ENCODE assay signal across 7 cellular contexts in genomic region chr3:30631237-30631961, GRCh38. TPM values are rescaled to one million over a fixed set of nuclear protein-coding genes. Genes with fewer than 3 reads are reported as not detected.
DNase-seq lines count a peak whose midpoint lies in the region; ATAC-seq, FAIRE-seq and TF ChIP-seq lines count a peak whose summit lies in the region.

No MANE protein-coding gene starts in this region.

- H4K20me1 ChIP-seq in endothelial cell of umbilical vein (replicated peaks; ENCODE audit: control insufficient read depth, extremely low read depth, insufficient read depth, low read length) (peaks cover 15% of the 10 kb centered on the region), SK-N-SH (ENCODE audit: insufficient read depth) (no peaks in the 10 kb centered on the region; the same call in 1 of the 2 replicates)

- no TSS peak for BruUV-seq in endothelial cell of umbilical vein (replicated peaks; lab: Mats Ljungman, UMichigan)

- H3K27ac Mint-ChIP-seq in WTC11, result no peak overlapping the region
- peak overlapping the region; percentile 97 for H3K27ac Mint-ChIP-seq in stimulated activated naive B cell treated with anti-CD40 and anti-IgM and Interleukin-4, amounts not matched to agents 10 μg/mL and 1 μg/mL and 100 μg/mL, for 72 hours

- peak overlapping the region; percentile 40 for H3K27ac ChIP-seq in endothelial cell of umbilical vein (ENCODE audit: insufficient read depth, low read depth, low read length)
- no peak overlapping the region for H3K27ac ChIP-seq in SK-N-SH (ENCODE audit: low read depth in 2 of 2, low read length in 1 of 2)

- TF ChIP-seq RAD21 in SK-N-SH (IDR thresholded peaks at IDR 0.05; ENCODE audit: low read length), result no peak

- DNase-seq in WTC11 (ENCODE audit: low spot score), result no peak
- DNase-seq in endothelial cell of umbilical vein (ENCODE audit: low read depth, low spot score), result peak; percentile 86
- no peak for DNase-seq in stimulated activated naive B cell treated with anti-CD40 and anti-IgM and Interleukin-4, amounts not matched to agents 10 μg/mL and 1 μg/mL and 100 μg/mL, for 72 hours
- DNase-seq in NCI-H526 treated with DMSO at 0.1 percent for 48 hours (lab: John Stamatoyannopoulos, UW), result no peak
- DNase-seq in HAP-1 (ENCODE audit: low spot score in 2 of 2), result no peak
- DNase-seq in SK-N-SH, result no peak

- no peaks in the 10 kb centered on the region for H3K9me2 ChIP-seq in SK-N-SH

- H3K9me3 Mint-ChIP-seq in WTC11, result peaks cover 3% of the 10 kb centered on the region; the same call in 1 of the 2 replicates
- H3K9me3 Mint-ChIP-seq in stimulated activated naive B cell treated with anti-CD40 and anti-IgM and Interleukin-4, amounts not matched to agents 10 μg/mL and 1 μg/mL and 100 μg/mL, for 72 hours, result no peaks in the 10 kb centered on the region

- dilution Hi-C loops in endothelial cell of umbilical vein (cut with MboI; ENCODE audit: extremely low pct_ligation_motif_present, low sequenced_read_pairs), result no loop called here

- H3K9me1 ChIP-seq in endothelial cell of umbilical vein (replicated peaks; ENCODE audit: control insufficient read depth, extremely low read depth, insufficient read depth, low read length), result no peaks in the 10 kb centered on the region

- intact Hi-C loops in endothelial cell of umbilical vein (cut with micrococcal nuclease), result no loop called here

- 76% methylated on average over 8 of the region's 8 CpGs for WGBS in SK-N-SH (ENCODE audit: low lambda C conversion rate)

- H3K36me3 ChIP-seq in endothelial cell of umbilical vein (ENCODE audit: control insufficient read depth in 2 of 2, extremely low read depth in 1 of 2, insufficient read depth in 2 of 2, low read length in 2 of 2) (peaks cover 8 to 38% of the 10 kb centered on the region in 2 experiments), HAP-1 (replicated peaks) (no peaks in the 10 kb centered on the region), SK-N-SH (replicated peaks in 1 of 2; ENCODE audit: control insufficient read depth in 1 of 2, insufficient read depth in 2 of 2, low read length in 1 of 2) (peaks cover 3 to 48% of the 10 kb centered on the region in 2 experiments)

- H3K4me1 ChIP-seq in endothelial cell of umbilical vein (ENCODE audit: control insufficient read depth, extremely low read depth, insufficient read depth, low read length) (peaks cover 76% of the 10 kb centered on the region), HAP-1 (peaks cover 23% of the 10 kb centered on the region), SK-N-SH (ENCODE audit: control insufficient read depth in 1 of 2, insufficient read depth in 2 of 2, low read depth in 1 of 2, low read length in 1 of 2) (peaks cover 2 to 44% of the 10 kb centered on the region in 2 experiments; a peak in 3 of 4 replicates)

- peaks cover 100% of the 10 kb centered on the region for H3K79me2 ChIP-seq in endothelial cell of umbilical vein (ENCODE audit: control insufficient read depth, insufficient read depth, low read length)
- peaks cover 100% of the 10 kb centered on the region for H3K79me2 ChIP-seq in SK-N-SH (ENCODE audit: insufficient read depth)

- H2AFZ ChIP-seq in endothelial cell of umbilical vein (ENCODE audit: low read depth, low read length) (no peak overlapping the region), SK-N-SH (ENCODE audit: low read depth) (no peak overlapping the region)

- no peaks in the 10 kb centered on the region for H3K9me3 ChIP-seq in endothelial cell of umbilical vein (replicated peaks; ENCODE audit: control insufficient read depth, insufficient read depth, low read length)
- no peaks in the 10 kb centered on the region for H3K9me3 ChIP-seq in HAP-1
- H3K9me3 ChIP-seq in SK-N-SH, result no peaks in the 10 kb centered on the region

- CTCF ChIA-PET in WTC11 (lab: Charles Lee) (no interaction called here), endothelial cell of umbilical vein (lab: Charles Lee) (interaction anchor here (0.7 to 1.8 kb wide), 4 partner anchors 11 to 117 kb away, joined by 3 to 5 read pairs (median 3); no protein-coding TSS in a partner anchor), SK-N-SH (lab: Yijun Ruan, JAX) (no interaction called here)

- POLR2A ChIA-PET in WTC11 (lab: Charles Lee), result no interaction called here
- POLR2A ChIA-PET in endothelial cell of umbilical vein (lab: Charles Lee), result no interaction called here
- POLR2A ChIA-PET in SK-N-SH (lab: Yijun Ruan, JAX), result no interaction called here

- no peak overlapping the region for H3K4me3 Mint-ChIP-seq in WTC11
- peak overlapping the region; percentile 62 to 69 for H3K4me3 Mint-ChIP-seq in stimulated activated naive B cell treated with anti-CD40 and anti-IgM and Interleukin-4, amounts not matched to agents 10 μg/mL and 1 μg/mL and 100 μg/mL, for 72 hours

- no peak overlapping the region for H3K4me3 ChIP-seq in endothelial cell of umbilical vein (replicated peaks in 1 of 3; ENCODE audit: insufficient read depth in 1 of 3, low read depth in 1 of 3, low read length in 3 of 3)
- H3K4me3 ChIP-seq in HAP-1, result no peak overlapping the region
- no peak overlapping the region for H3K4me3 ChIP-seq in SK-N-SH (ENCODE audit: low read depth in 2 of 2, low read length in 1 of 2)

- in situ Hi-C loops in HAP-1 (cut with MboI; ENCODE audit: low sequenced_read_pairs), result no loop called here

- no peak for FAIRE-seq in endothelial cell of umbilical vein (lab: Jason Lieb, UNC)

- H3K4me2 ChIP-seq in endothelial cell of umbilical vein (ENCODE audit: insufficient read depth, low read length), result peak overlapping the region; percentile 1
- H3K4me2 ChIP-seq in SK-N-SH, result no peak overlapping the region

- H3K27me3 Mint-ChIP-seq in WTC11 (ENCODE audit: low read depth), result no peaks in the 10 kb centered on the region
- no peaks in the 10 kb centered on the region for H3K27me3 Mint-ChIP-seq in stimulated activated naive B cell treated with anti-CD40 and anti-IgM and Interleukin-4, amounts not matched to agents 10 μg/mL and 1 μg/mL and 100 μg/mL, for 72 hours

- TF ChIP-seq EP300 in SK-N-SH (IDR thresholded peaks at IDR 0.05; ENCODE audit: borderline replicate concordance in 1 of 2, low read depth in 1 of 2, low read length in 1 of 2), result no peak

- H3K27me3 ChIP-seq in endothelial cell of umbilical vein (ENCODE audit: control insufficient read depth in 2 of 2, insufficient read depth in 2 of 2, low read length in 2 of 2), result no peaks in the 10 kb centered on the region
- H3K27me3 ChIP-seq in HAP-1 (ENCODE audit: low read depth), result no peaks in the 10 kb centered on the region
- no peaks in the 10 kb centered on the region for H3K27me3 ChIP-seq in SK-N-SH (ENCODE audit: insufficient read depth)

- peaks cover 18% of the 10 kb centered on the region for H3K36me3 Mint-ChIP-seq in WTC11
- peaks cover 21 to 44% of the 10 kb centered on the region in 2 donors for H3K36me3 Mint-ChIP-seq in stimulated activated naive B cell treated with anti-CD40 and anti-IgM and Interleukin-4, amounts not matched to agents 10 μg/mL and 1 μg/mL and 100 μg/mL, for 72 hours

- TF ChIP-seq POLR2A in endothelial cell of umbilical vein (IDR thresholded peaks at IDR 0.05; ENCODE audit: low read depth, low read length), result no peak

- H3F3A ChIP-seq in SK-N-SH (replicated peaks; ENCODE audit: insufficient read depth), result peaks cover 6% of the 10 kb centered on the region

- peaks cover 65% of the 10 kb centered on the region for H3K4me1 Mint-ChIP-seq in WTC11
- peaks cover 49 to 84% of the 10 kb centered on the region in 2 donors for H3K4me1 Mint-ChIP-seq in stimulated activated naive B cell treated with anti-CD40 and anti-IgM and Interleukin-4, amounts not matched to agents 10 μg/mL and 1 μg/mL and 100 μg/mL, for 72 hours

- TF ChIP-seq CTCF in WTC11 (IDR thresholded peaks at IDR 0.05) (no peak), endothelial cell of umbilical vein (IDR thresholded peaks at IDR 0.05; ENCODE audit: extremely low read depth in 1 of 2, insufficient read depth in 1 of 2, low read depth in 1 of 2, low read length in 2 of 2) (no peak), SK-N-SH (IDR thresholded peaks at IDR 0.05) (no peak)

- no peak overlapping the region for H3K9ac ChIP-seq in endothelial cell of umbilical vein (replicated peaks; ENCODE audit: extremely low read depth, insufficient read depth, low read length)
- no peak overlapping the region for H3K9ac ChIP-seq in SK-N-SH

- ATAC-seq in HG03469 (IDR thresholded peaks at IDR 0.05; ENCODE audit: unreplicated experiment), result peak; percentile 47
- ATAC-seq in WTC11, result no peak
- ATAC-seq in stimulated activated naive B cell treated with anti-CD40 and anti-IgM and Interleukin-4, amounts not matched to agents 10 μg/mL and 1 μg/mL and 100 μg/mL, for 72 hours (replicated peaks), result peak; percentile 70 to 73

TF ChIP-seq in WTC11, 78 proteins besides CTCF, POLR2A, EP300 and RAD21:
- TF ChIP-seq CBFB (CRISPR knock-in tag; IDR thresholded peaks at IDR 0.05; ENCODE audit: low read depth) (no peak), GABPB1 (CRISPR knock-in tag; IDR thresholded peaks at IDR 0.05) (peak; percentile 41)
TF ChIP-seq in WTC11: peak in this region for 1.

TF ChIP-seq in endothelial cell of umbilical vein, 7 proteins besides CTCF, POLR2A, EP300 and RAD21:
- no peak for TF ChIP-seq GATA2 (IDR thresholded peaks at IDR 0.05; ENCODE audit: insufficient read depth, insufficient read length, low read depth, low read length)
- TF ChIP-seq JUN (IDR thresholded peaks at IDR 0.05; ENCODE audit: borderline replicate concordance, insufficient read depth, insufficient read length, low read depth), result peak; percentile 15

TF ChIP-seq in SK-N-SH, 30 proteins besides CTCF, POLR2A, EP300 and RAD21:
- TF ChIP-seq JUND (IDR thresholded peaks at IDR 0.05) (no peak), EZH2phosphoT487 (IDR thresholded peaks at IDR 0.05; ENCODE audit: borderline replicate concordance, low read depth) (no peak)

RNA-seq across cellular contexts. Expression of gene TGFBR2, which starts 25.0 kb away (rescaled TPM):
- total RNA-seq in WTC11 (2021) (6.7 to 9.6 TPM (median 7.7 TPM) in 3 replicates), endothelial cell of umbilical vein (250 and 259 TPM in 2 replicates)
- polyA plus RNA-seq in endothelial cell of umbilical vein (203 and 227 TPM in 2 replicates), SK-N-SH (2012; rRNA removed) (48.3 and 58.9 TPM in 2 replicates)
- 180 and 183 TPM in 2 replicates for polyA plus RNA-seq in endothelial cell of umbilical vein (2011; cell fraction: cytosol; rRNA removed)
- 156 and 180 TPM in 2 replicates for polyA plus RNA-seq in endothelial cell of umbilical vein (2011; cell fraction: nucleus; rRNA removed)
- polyA plus RNA-seq in endothelial cell of umbilical vein (2012), result 157 and 193 TPM in 2 replicates
- 448 and 461 TPM in 2 replicates for polyA minus RNA-seq in endothelial cell of umbilical vein
- polyA minus RNA-seq in endothelial cell of umbilical vein (2011; cell fraction: cytosol; rRNA and poly(A)+ RNA removed), result 8.2 TPM
- 268 and 339 TPM in 2 replicates for polyA minus RNA-seq in endothelial cell of umbilical vein (2011; cell fraction: nucleus; rRNA and poly(A)+ RNA removed)
- polyA plus RNA-seq in SK-N-SH (2012; cell fraction: cytosol; rRNA removed), result 54.7 and 67.3 TPM in 2 replicates
- 24.2 and 33.6 TPM in 2 replicates for polyA plus RNA-seq in SK-N-SH (2012; cell fraction: nucleus; rRNA removed)

Comparison
In these comparisons a context has a peak if more than half of its experiments do, and no peak if none do; other contexts are left out.
1. RNA of gene TGFBR2, which starts 25.0 kb away (total RNA-seq): 250 to 259 TPM in endothelial cell of umbilical vein; 6.7 to 9.6 TPM in WTC11; every median in the first group is over 10 times any median in the second.